11 cellular contexts compared by ENCODE assay signal in the genomic region with DNA sequence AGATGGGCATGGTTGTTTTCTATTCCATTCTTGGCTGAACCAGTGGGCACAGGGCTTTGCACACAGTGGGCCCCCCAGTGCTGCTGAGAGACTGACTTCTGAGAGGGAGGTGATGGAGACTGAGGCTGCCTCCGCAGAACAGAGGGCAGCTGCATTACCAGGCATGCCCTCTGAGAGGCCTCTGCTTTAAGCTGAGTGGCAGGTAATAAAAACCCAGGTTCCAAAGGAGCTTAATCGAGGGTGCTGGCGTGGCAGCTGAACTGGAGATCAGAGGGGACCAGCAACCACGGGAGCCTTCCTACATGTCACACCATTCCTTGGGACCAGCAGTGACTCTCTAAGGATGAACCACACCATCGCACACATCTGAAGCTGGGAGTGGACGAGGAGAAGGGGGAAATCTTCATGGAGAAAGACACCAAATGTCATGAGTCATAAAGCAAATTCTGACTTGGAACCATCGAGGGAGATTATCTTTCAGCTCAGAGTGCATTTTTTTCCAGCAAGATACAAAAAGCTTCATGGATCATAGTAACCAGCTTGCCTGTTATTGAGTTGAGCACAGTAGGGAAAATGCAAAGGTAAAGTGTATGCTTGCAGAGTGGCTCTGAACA. TPM values are rescaled to one million over a fixed set of nuclear protein-coding genes. Genes with fewer than 3 reads are reported as not detected.
DNase-seq lines count a peak whose midpoint lies in the region; ATAC-seq, FAIRE-seq and TF ChIP-seq lines count a peak whose summit lies in the region.
"Had no signal": no experiment of that assay in that cellular context is flagged by ENCODE, and none has a peak within 500 bp of the region (broad histone marks: within the 10 kb centered on the region; RNA-seq: fewer than 3 reads in every experiment).

No MANE protein-coding gene starts in this region.

- H3K9ac ChIP-seq in K562 (ENCODE audit: insufficient read depth in 1 of 2, low read depth in 2 of 2, low read length in 2 of 2), result no peak overlapping the region
- H3K9ac ChIP-seq: KMS-11 had no signal

- no peak for FAIRE-seq in A549 (lab: Jason Lieb, UNC)
- FAIRE-seq in K562 (lab: Jason Lieb, UNC), result no peak

- H3K4me1 ChIP-seq in A549 (peaks cover 39% of the 10 kb centered on the region), K562 (replicated peaks in 1 of 2; ENCODE audit: control insufficient read depth in 2 of 2, insufficient read depth in 2 of 2, low read length in 2 of 2) (no peaks in the 10 kb centered on the region; a peak in 2 of 5 replicates)

- peaks cover 17% of the 10 kb centered on the region for H3K4me1 Mint-ChIP-seq in HFFc6 (ENCODE audit: low read depth)

- peak overlapping the region; percentile 59 to 80 for H3K27ac ChIP-seq in A549
- no peak overlapping the region for H3K27ac ChIP-seq in K562 (ENCODE audit: extremely low read depth, low read depth, low read length)
- H3K27ac ChIP-seq: KMS-11 had no signal

- ATAC-seq in A549, result peak; percentile 91 to 96
- peak; percentile 59 for ATAC-seq in K562
- ATAC-seq in left colon, result peak; percentile 83
- no peak for ATAC-seq in HG03097 (IDR thresholded peaks at IDR 0.05; ENCODE audit: low FRiP score, unreplicated experiment)
- no peak for ATAC-seq in GM18505 (IDR thresholded peaks at IDR 0.05; ENCODE audit: unreplicated experiment)

- no TSS peak for BruUV-seq in K562 (replicated peaks; lab: Mats Ljungman, UMichigan)

- TF ChIP-seq RAD21 in A549 (conservative IDR thresholded peaks at IDR 0.05 in 1 of 2, IDR thresholded peaks at IDR 0.05 in 1 of 2) (peak; percentile 3 to 6; a peak in 1 of 5 replicates), K562 (CRISPR knock-in tag; conservative IDR thresholded peaks at IDR 0.05 in 1 of 2, IDR thresholded peaks at IDR 0.05 in 1 of 2) (no peak)

- DNase-seq in A549 (ENCODE audit: low read depth in 1 of 2, low spot score in 1 of 2) (peak; percentile 36 to 70), HFFc6 (no peak), K562 (ENCODE audit: extremely low read depth in 1 of 4, low spot score in 3 of 4) (peak in 2 of 4 experiments; percentile 45), left colon (peak in 1 of 2 donors; percentile 43), UCSD-AML1 (lab: John Stamatoyannopoulos, UW; ENCODE audit: unreplicated experiment) (no peak)
- no peak for DNase-seq in stimulated activated CD4-positive, alpha-beta T cell treated with anti-CD3 and anti-CD28 coated beads, Interleukin-4, amount 100 ng/mL, for 1 hour
- DNase-seq: naive B cell; NK-92 treated with Interleukin-12 subunit alpha and Interleukin-12 subunit beta, amount 100 ng/mL, for 24 hours had no signal

- no peaks in the 10 kb centered on the region for H3K9me1 ChIP-seq in K562 (ENCODE audit: control insufficient read depth, insufficient read depth, low read length)

- peaks cover 6% of the 10 kb centered on the region; the same call in 1 of the 3 replicates for H3K79me2 ChIP-seq in K562 (ENCODE audit: control insufficient read depth, insufficient read depth, low read length)

- H2AFZ ChIP-seq in K562 (ENCODE audit: low read depth, low read length), result no peak overlapping the region

- intact Hi-C loops in K562 (cut with micrococcal nuclease) (no loop called here), left colon (cut with DNase I, micrococcal nuclease) (no loop called here)

- H3K4me2 ChIP-seq in A549 (peak overlapping the region; percentile 69), K562 (ENCODE audit: insufficient read depth, low read length) (no peak overlapping the region)
- H3K4me2 ChIP-seq: KMS-11 had no signal

- H3K9me3 ChIP-seq in A549 (no peaks in the 10 kb centered on the region), K562 (replicated peaks; ENCODE audit: control insufficient read depth, insufficient read depth, low read depth, low read length) (no peaks in the 10 kb centered on the region)

- TF ChIP-seq EP300 in A549 (IDR thresholded peaks at IDR 0.05) (no peak), K562 (IDR thresholded peaks at IDR 0.05; ENCODE audit: low read length) (no peak)

- no peak overlapping the region for H3K27ac Mint-ChIP-seq in HFFc6

- TF ChIP-seq POLR2A in A549 (IDR thresholded peaks at IDR 0.05; ENCODE audit: low read length), result no peak
- no peak for TF ChIP-seq POLR2A in K562 (conservative IDR thresholded peaks at IDR 0.05)
- TF ChIP-seq POLR2A in GM18505 (IDR thresholded peaks at IDR 0.05; ENCODE audit: borderline replicate concordance, extremely low read depth, insufficient read depth, insufficient read length), result no peak

- no peak for TF ChIP-seq CTCF in A549 (IDR thresholded peaks at IDR 0.05)
- peak; percentile 28 for TF ChIP-seq CTCF in HFFc6 (IDR thresholded peaks at IDR 0.05)
- TF ChIP-seq CTCF in K562 (IDR thresholded peaks at IDR 0.05 in 2 of 3, conservative IDR thresholded peaks at IDR 0.05 in 1 of 3; ENCODE audit: insufficient read depth in 2 of 3, low read depth in 1 of 3, low read length in 3 of 3), result no peak; a peak in 1 of 6 replicates

- peaks cover 49% of the 10 kb centered on the region for H4K20me1 ChIP-seq in K562 (replicated peaks; ENCODE audit: control insufficient read depth, insufficient read depth, low read length)

- peaks cover 17% of the 10 kb centered on the region for H3K36me3 Mint-ChIP-seq in HFFc6 (ENCODE audit: low read depth)
- H3K36me3 Mint-ChIP-seq: naive B cell had no signal

- H3K9me3 Mint-ChIP-seq in HFFc6, result no peaks in the 10 kb centered on the region
- H3K9me3 Mint-ChIP-seq: naive B cell had no signal

- in situ Hi-C loops in K562 (cut with MboI), result no loop called here

- H3K27me3 Mint-ChIP-seq in HFFc6 (ENCODE audit: insufficient read depth), result no peaks in the 10 kb centered on the region
- H3K27me3 Mint-ChIP-seq: naive B cell had no signal

- CTCF ChIA-PET in A549 (lab: Yijun Ruan, JAX), result interaction anchor here (0.6 to 5.6 kb wide), 15 partner anchors 8 to 287 kb away, joined by 3 to 26 read pairs (median 4); no protein-coding TSS in a partner anchor
- CTCF ChIA-PET in K562 (lab: Yijun Ruan, JAX; ENCODE audit: low intra/inter-chr PET ratio), result interaction anchor here (0.8 kb wide), 1 partner anchor 259 kb away, joined by 3 read pairs; no protein-coding TSS in a partner anchor

- H3K4me3 ChIP-seq in A549, result no peak overlapping the region
- H3K4me3 ChIP-seq in K562, result no peak overlapping the region

- WGBS in A549 (ENCODE audit: missing lambda C conversion rate), result 17% methylated on average over 7 of the region's 7 CpGs
- 26% methylated on average over 7 of the region's 7 CpGs for WGBS in K562 (ENCODE audit: insufficient coverage, low coverage, missing lambda C conversion rate)

- peaks cover 0 to 9% of the 10 kb centered on the region in 2 experiments; a peak in 1 of 5 replicates for H3K27me3 ChIP-seq in K562 (ENCODE audit: control insufficient read depth in 2 of 2, insufficient read depth in 2 of 2, low read length in 2 of 2)

- no peaks in the 10 kb centered on the region for H3K36me3 ChIP-seq in K562 (ENCODE audit: control insufficient read depth, insufficient read depth, low read length)

- POLR2A ChIA-PET in A549 (lab: Yijun Ruan, JAX) (interaction anchor here (0.6 to 1.5 kb wide), 3 partner anchors 18 to 308 kb away, joined by 3 to 6 read pairs (median 5); no protein-coding TSS in a partner anchor), K562 (lab: Yijun Ruan, JAX) (interaction anchor here (0.9 to 1.3 kb wide), 3 partner anchors 10 to 61 kb away, joined by 3 read pairs; no protein-coding TSS in a partner anchor)

- no peak overlapping the region for H3K4me3 Mint-ChIP-seq in HFFc6

TF ChIP-seq in A549, 52 proteins besides CTCF, POLR2A, EP300 and RAD21 (continues in another document):
- TF ChIP-seq HEYL (CRISPR knock-in tag; IDR thresholded peaks at IDR 0.05), result no peak

TF ChIP-seq in K562, 482 proteins besides CTCF, POLR2A, EP300 and RAD21:
- TF ChIP-seq FOSL1 (tag; conservative IDR thresholded peaks at IDR 0.05), result 0 out of 2 replicates have a peak, but pooled peaks have one; percentile 30
- TF ChIP-seq MCM3 (IDR thresholded peaks at IDR 0.05), result no peak

RNA-seq across cellular contexts. Expression of gene HIPK2, which starts 24.6 kb away (rescaled TPM):
- polyA plus RNA-seq in A549 (2011; rRNA removed) (12.1 and 16.3 TPM in 2 replicates), A549 (2017; fragmentation: RNase III; extraction: RNeasy Plus Mini Kit Qiagen cat#74134 plus additional on column Dnase treatment) (10.5 to 13.1 TPM (median 11.3 TPM) in 3 replicates), K562 (2011; rRNA removed) (8.8 and 10.0 TPM in 2 replicates), K562 (2014; fragmentation: Illumina TruSeq; extraction: Trizol) (9.9 and 10.1 TPM in 2 replicates), K562 (2014; fragmentation: Nextera tagmentation; extraction: Ambion mirVana) (1 to 10 TPM in 1 of 2 experiments, under 1 TPM in 1; 0.69 to 1.6 TPM), K562 (2014; rRNA removed) (5.1 and 5.5 TPM in 2 replicates)
- 10.1 and 13.5 TPM in 2 replicates for polyA plus RNA-seq in A549 (2012; cell fraction: cytosol; rRNA removed)
- 9.9 and 11.2 TPM in 2 replicates for polyA plus RNA-seq in A549 (2012; cell fraction: nucleus; rRNA removed)
- polyA minus RNA-seq in A549 (2011; rRNA and poly(A)+ RNA removed), result 32.7 and 34.1 TPM in 2 replicates
- total RNA-seq in HFFc6 (2021; fragmentation: NEBNext Ultra II Directional; extraction: Animal tissue kit (Norgen Biotek cat#: 25700)), result 10 to 100 TPM; 14.6 to 33.4 (median 31.4) TPM
- 51.9 and 59.2 TPM in 2 replicates for total RNA-seq in K562 (2011; cell fraction: chromatin; rRNA removed; ENCODE audit: low replicate concordance)
- 15.1 and 17.3 TPM in 2 replicates for total RNA-seq in K562 (2011; cell fraction: nucleolus; rRNA removed)
- 16.6 and 21.8 TPM in 2 replicates for total RNA-seq in K562 (2011; cell fraction: nucleoplasm; rRNA removed)
- total RNA-seq in K562 (2014; rRNA removed) (3.8 and 5.7 TPM in 2 replicates), K562 (2014; rRNA removed; fragmentation: Illumina TruSeq; extraction: Trizol) (5.4 and 5.5 TPM in 2 replicates), K562 (2015; rRNA removed; fragmentation: Illumina TruSeq; extraction: Trizol) (3.9 and 4.4 TPM in 2 replicates), K562 (2021) (17.5 and 19.8 TPM in 2 replicates), left colon (10 to 100 TPM; 36.4 to 37.8 TPM)
- polyA plus RNA-seq in K562 (2011; cell fraction: cytosol; rRNA removed), result 6.5 and 10.7 TPM in 2 replicates
- polyA plus RNA-seq in K562 (2011; cell fraction: nucleus; rRNA removed), result 15.6 and 30.0 TPM in 2 replicates
- polyA plus RNA-seq in K562 (2012), result 4.7 and 7.4 TPM in 2 replicates
- 31.9 and 34.7 TPM in 2 replicates for polyA minus RNA-seq in K562 (2011; rRNA and poly(A)+ RNA removed)
- 25.2 and 25.9 TPM in 2 replicates for polyA minus RNA-seq in K562 (2011; cell fraction: cytosol; rRNA and poly(A)+ RNA removed)
- polyA minus RNA-seq in K562 (2011; cell fraction: nucleus; rRNA and poly(A)+ RNA removed), result 17.0 and 17.8 TPM in 2 replicates

Comparison
In these comparisons a context has a peak if more than half of its experiments do, and no peak if none do; other contexts are left out.
1. ATAC-seq: peak in A549 (2 of 2), K562 (single experiment) and left colon (single experiment); none in HG03097 (single experiment) and GM18505 (single experiment).
2. DNase-seq: peak in A549 (2 of 2); none in HFFc6 (single experiment), stimulated activated CD4-positive, alpha-beta T cell treated with anti-CD3 and anti-CD28 coated beads, Interleukin-4, amount 100 ng/mL, for 1 hour (single experiment) and UCSD-AML1 (single experiment).
3. Of the 35 proteins assayed by ChIP-seq in both K562 and A549: peak only in K562: none; only in A549: JUNB, RAD21 and SMC3; in both: none; in neither: 32.